10 cellular contexts compared by ENCODE assay signal in the genomic region with DNA sequence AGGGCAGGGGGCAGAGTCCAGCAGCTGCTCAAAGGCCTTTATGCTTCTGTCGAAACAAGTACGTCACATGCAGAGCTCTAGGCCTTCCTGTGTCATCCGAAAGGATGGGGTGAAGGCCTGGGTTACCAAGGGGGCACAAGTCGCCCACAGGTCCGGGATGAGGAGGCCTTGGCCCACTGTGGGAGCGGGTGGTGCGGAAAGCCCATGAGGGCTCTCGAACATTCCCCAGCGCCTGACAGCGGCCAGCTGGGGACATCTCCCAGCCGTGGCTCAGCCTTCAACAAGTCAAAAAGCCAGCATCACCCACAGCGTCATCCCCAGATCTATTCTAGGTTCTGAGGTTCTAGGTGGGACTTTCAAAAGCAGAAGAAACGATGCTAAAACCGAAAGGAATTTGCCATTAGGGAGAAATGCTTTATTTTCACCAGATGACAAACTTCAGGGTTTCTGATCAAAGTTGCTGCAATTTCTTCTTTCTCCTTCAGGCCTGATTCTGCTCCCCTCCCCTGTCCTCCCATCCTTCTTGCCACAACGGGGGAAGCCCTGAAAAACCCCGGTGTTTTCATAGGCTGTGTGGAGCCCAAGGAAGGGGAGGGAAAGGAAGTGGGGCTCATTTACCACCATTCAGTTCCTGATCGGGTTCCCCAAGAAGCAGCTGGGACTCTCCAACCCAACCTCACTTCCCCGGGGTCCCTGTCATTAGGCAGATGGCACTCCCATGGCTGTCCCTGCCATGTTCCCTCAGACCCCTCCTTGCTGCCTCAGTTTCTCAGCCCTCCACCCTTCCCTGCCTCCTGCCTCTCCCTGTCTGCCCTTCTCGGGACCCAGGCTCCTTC. TPM values are rescaled to one million over a fixed set of nuclear protein-coding genes. Genes with fewer than 3 reads are reported as not detected.
DNase-seq lines count a peak whose midpoint lies in the region; ATAC-seq and TF ChIP-seq lines count a peak whose summit lies in the region.
"Had no signal": no experiment of that assay in that cellular context is flagged by ENCODE, and none has a peak within 500 bp of the region (broad histone marks: within the 10 kb centered on the region; RNA-seq: fewer than 3 reads in every experiment).

No MANE protein-coding gene starts in this region.

- H3K27ac Mint-ChIP-seq in activated T-helper 17 cell treated with anti-CD3 and anti-CD28 coated beads, Interleukin-2, amount 50 U/mL, for 72 hours: peak overlapping the region; percentile 72
- H3K27ac Mint-ChIP-seq: WTC11 had no signal

- peak overlapping the region in 7 of 10 experiments; percentile 2 to 47 (median 24); a peak in 14 of 20 replicates for H3K4me3 ChIP-seq in BLaER1 treated with 17β-estradiol and CSF1 and Interleukin-3, amounts not matched to agents 10 nM and 100 nM
- H3K4me3 ChIP-seq in neuronal stem cell (ENCODE audit: low read length in 2 of 2): no peak overlapping the region
- H3K4me3 ChIP-seq: stomach had no signal

- peaks cover 22% of the 10 kb centered on the region for H3K36me3 Mint-ChIP-seq in activated T-helper 17 cell treated with anti-CD3 and anti-CD28 coated beads, Interleukin-2, amount 50 U/mL, for 72 hours (ENCODE audit: low read depth)

- no peak overlapping the region for H3K14ac ChIP-seq in neuronal stem cell (ENCODE audit: low read length)

- no peak overlapping the region for H4K91ac ChIP-seq in neuronal stem cell (ENCODE audit: low read depth, low read length, poor library complexity)

- no peak overlapping the region for H3K18ac ChIP-seq in neuronal stem cell (ENCODE audit: low read length)

- H3K27ac ChIP-seq in BLaER1 treated with 17β-estradiol and CSF1 and Interleukin-3, amounts not matched to agents 10 nM and 100 nM: peak overlapping the region; percentile 19 to 83 (median 60); a peak in 20 of 22 replicates
- H3K27ac ChIP-seq in neuronal stem cell (replicated peaks; ENCODE audit: low read length): no peak overlapping the region

- no CpG with 5 or more reads among the region's 19 CpGs for WGBS in neuronal stem cell (ENCODE audit: extremely low coverage in 2 of 2, insufficient read length in 2 of 2, insufficient replicate concordance in 1 of 2), 2 donors

- H4K20me1 ChIP-seq in BLaER1 treated with 17β-estradiol and CSF1 and Interleukin-3, amounts not matched to agents 10 nM and 100 nM: peaks cover 21 to 64% (median 58%) of the 10 kb centered on the region in 11 experiments

- H2BK15ac ChIP-seq in neuronal stem cell (ENCODE audit: low read length): no peak overlapping the region

- H2BK120ac ChIP-seq in neuronal stem cell (ENCODE audit: low read depth, low read length): no peak overlapping the region

- H2BK5ac ChIP-seq in neuronal stem cell (ENCODE audit: low read length): no peak overlapping the region

- H3K4me1 ChIP-seq in BLaER1 treated with 17β-estradiol and CSF1 and Interleukin-3, amounts not matched to agents 10 nM and 100 nM: peaks cover 66 to 90% (median 78%) of the 10 kb centered on the region in 10 experiments
- H3K4me1 ChIP-seq in neuronal stem cell (ENCODE audit: control insufficient read depth in 2 of 2, insufficient read depth in 1 of 2, low read depth in 1 of 2, low read length in 2 of 2): peaks cover 0 to 2% of the 10 kb centered on the region in 2 donors

- H3K9me3 ChIP-seq in BLaER1 treated with 17β-estradiol and CSF1 and Interleukin-3, amounts not matched to agents 10 nM and 100 nM (replicated peaks in 1 of 11): peaks cover 39 to 45% (median 41%) of the 10 kb centered on the region in 11 experiments
- peaks cover 6 to 7% of the 10 kb centered on the region in 2 donors for H3K9me3 ChIP-seq in neuronal stem cell (replicated peaks in 1 of 2; ENCODE audit: control insufficient read depth in 2 of 2, insufficient read depth in 1 of 2, low read depth in 1 of 2, low read length in 2 of 2)

- H3K23ac ChIP-seq in neuronal stem cell (ENCODE audit: low read depth, low read length, poor library complexity): no peak overlapping the region

- peaks cover 13 to 40% (median 27%) of the 10 kb centered on the region in 11 experiments; a peak in 21 of 22 replicates for H3K36me3 ChIP-seq in BLaER1 treated with 17β-estradiol and CSF1 and Interleukin-3, amounts not matched to agents 10 nM and 100 nM
- no peaks in the 10 kb centered on the region for H3K36me3 ChIP-seq in neuronal stem cell (replicated peaks in 1 of 2; ENCODE audit: control insufficient read depth in 2 of 2, insufficient read depth in 2 of 2, low read length in 2 of 2)
- H3K36me3 ChIP-seq: stomach had no signal

- H2AK5ac ChIP-seq in neuronal stem cell (ENCODE audit: low read depth, low read length): no peak overlapping the region

- H2AFZ ChIP-seq in neuronal stem cell (ENCODE audit: low read length): no peak overlapping the region

- DNase-seq in amygdala (lab: John Stamatoyannopoulos, UW) (no peak), HK-2 (ENCODE audit: unreplicated experiment) (no peak), neuronal stem cell (ENCODE audit: low spot score) (no peak)
- DNase-seq in activated CD4-positive, alpha-beta T cell treated with anti-CD3 and anti-CD28 coated beads for 48 hours: no peak
- DNase-seq: stomach had no signal

- ATAC-seq in HG02973 (IDR thresholded peaks at IDR 0.05; ENCODE audit: unreplicated experiment): peak; percentile 46
- peak; percentile 58 for ATAC-seq in activated T-helper 17 cell treated with anti-CD3 and anti-CD28 coated beads, Interleukin-2, amount 50 U/mL, for 72 hours (replicated peaks)
- ATAC-seq: WTC11 had no signal

- H3K27me3 Mint-ChIP-seq in activated T-helper 17 cell treated with anti-CD3 and anti-CD28 coated beads, Interleukin-2, amount 50 U/mL, for 72 hours: no peaks in the 10 kb centered on the region

- peak overlapping the region; percentile 9 to 75 (median 54); a peak in 19 of 22 replicates for H3K9ac ChIP-seq in BLaER1 treated with 17β-estradiol and CSF1 and Interleukin-3, amounts not matched to agents 10 nM and 100 nM
- H3K9ac ChIP-seq in neuronal stem cell (ENCODE audit: low read depth, low read length, poor library complexity): no peak overlapping the region

- H3K79me1 ChIP-seq in neuronal stem cell (ENCODE audit: low read depth, low read length): no peaks in the 10 kb centered on the region

- peak overlapping the region; percentile 76 to 97 (median 88) for H3K4me2 ChIP-seq in BLaER1 treated with 17β-estradiol and CSF1 and Interleukin-3, amounts not matched to agents 10 nM and 100 nM
- no peak overlapping the region for H3K4me2 ChIP-seq in neuronal stem cell (ENCODE audit: insufficient read depth, low read length, poor library complexity, severe bottlenecking)

- no peak overlapping the region for H3K4ac ChIP-seq in neuronal stem cell (ENCODE audit: low read length)

- H4K8ac ChIP-seq in neuronal stem cell (ENCODE audit: low read depth, low read length): no peak overlapping the region

- H3K9me3 Mint-ChIP-seq in activated T-helper 17 cell treated with anti-CD3 and anti-CD28 coated beads, Interleukin-2, amount 50 U/mL, for 72 hours: peaks cover 5% of the 10 kb centered on the region

- H3K4me3 Mint-ChIP-seq in activated T-helper 17 cell treated with anti-CD3 and anti-CD28 coated beads, Interleukin-2, amount 50 U/mL, for 72 hours: peak overlapping the region; percentile 26
- H3K4me3 Mint-ChIP-seq: WTC11 had no signal

- H2BK12ac ChIP-seq in neuronal stem cell (ENCODE audit: low read length): no peak overlapping the region

- peaks cover 0 to 26% (median 6%) of the 10 kb centered on the region in 11 experiments; a peak in 9 of 22 replicates for H3K27me3 ChIP-seq in BLaER1 treated with 17β-estradiol and CSF1 and Interleukin-3, amounts not matched to agents 10 nM and 100 nM
- no peaks in the 10 kb centered on the region for H3K27me3 ChIP-seq in neuronal stem cell (ENCODE audit: control insufficient read depth in 3 of 3, insufficient read depth in 3 of 3, low read depth in 1 of 3, low read length in 3 of 3)
- H3K27me3 ChIP-seq: stomach had no signal

- peak; percentile 36 for TF ChIP-seq POLR2A in GM19099 (IDR thresholded peaks at IDR 0.05; ENCODE audit: extremely low read depth, insufficient read length, low read depth)

- peaks cover 44% of the 10 kb centered on the region for H3K4me1 Mint-ChIP-seq in activated T-helper 17 cell treated with anti-CD3 and anti-CD28 coated beads, Interleukin-2, amount 50 U/mL, for 72 hours

RNA-seq across cellular contexts. Expression of a gene that starts 17.6 kb away (rescaled TPM):
- total RNA-seq in activated T-helper 17 cell treated with anti-CD3 and anti-CD28 coated beads, Interleukin-2, amount 50 U/mL, for 72 hours: 10 to 100 TPM in 1 of 2 donors, 1 to 10 TPM in 1; 5.1 to 10.1 TPM
- 7.5 TPM for polyA plus RNA-seq in neuronal stem cell (2013, experiment 1 of 2)
- polyA plus RNA-seq in neuronal stem cell (2013, experiment 2 of 2): 7.2 TPM

Comparison
In these comparisons a context has a peak if more than half of its experiments do, and no peak if none do; other contexts are left out.
1. H3K4me3 ChIP-seq: peak in BLaER1 treated with 17β-estradiol and CSF1 and Interleukin-3, amounts not matched to agents 10 nM and 100 nM (7 of 10); none in neuronal stem cell (0 of 2).